Comparison of ENCODE assay signal across 13 cellular contexts in genomic region chr1:19232526-19232851, GRCh38. TPM values are rescaled to one million over a fixed set of nuclear protein-coding genes. Genes with fewer than 3 reads are reported as not detected.
DNase-seq lines count a peak whose midpoint lies in the region; ATAC-seq, FAIRE-seq and TF ChIP-seq lines count a peak whose summit lies in the region.
"Had no signal": no experiment of that assay in that cellular context is flagged by ENCODE, and none has a peak within 500 bp of the region (broad histone marks: within the 10 kb centered on the region; RNA-seq: fewer than 3 reads in every experiment).

No MANE protein-coding gene starts in this region.

- peak overlapping the region in 1 of 9 donors; percentile 31 for H3K27ac Mint-ChIP-seq in naive thymus-derived CD4-positive, alpha-beta T cell
- H3K27ac Mint-ChIP-seq: activated CD4-positive, alpha-beta memory T cell treated with anti-CD3 and anti-CD28 coated beads for 36 hours had no signal

- H3K36me3 Mint-ChIP-seq in naive thymus-derived CD4-positive, alpha-beta T cell = peaks cover 5 to 40% (median 15%) of the 10 kb centered on the region in 5 donors

- no peak overlapping the region for H3K4me3 ChIP-seq in adipocyte (ENCODE audit: low read length)
- H3K4me3 ChIP-seq in gastroesophageal sphincter = no peak overlapping the region
- no peak overlapping the region for H3K4me3 ChIP-seq in rectal smooth muscle tissue (ENCODE audit: low read length)
- no peak overlapping the region for H3K4me3 ChIP-seq in naive thymus-derived CD4-positive, alpha-beta T cell (ENCODE audit: low read length)
- H3K4me3 ChIP-seq: uterus had no signal

- H3K4me3 Mint-ChIP-seq in naive thymus-derived CD4-positive, alpha-beta T cell = no peak overlapping the region
- H3K4me3 Mint-ChIP-seq: activated CD4-positive, alpha-beta memory T cell treated with anti-CD3 and anti-CD28 coated beads for 36 hours; nephron had no signal

- no peak for TF ChIP-seq EP300 in gastroesophageal sphincter (IDR thresholded peaks at IDR 0.05)

- TF ChIP-seq POLR2A in gastroesophageal sphincter (IDR thresholded peaks at IDR 0.05) = no peak

- H3K9me3 ChIP-seq in adipocyte (ENCODE audit: control insufficient read depth, low read length) (no peaks in the 10 kb centered on the region), gastroesophageal sphincter (no peaks in the 10 kb centered on the region)
- H3K9me3 ChIP-seq in naive thymus-derived CD4-positive, alpha-beta T cell (ENCODE audit: control insufficient read depth in 2 of 3, low read length in 3 of 3) = no peaks in the 10 kb centered on the region
- H3K9me3 ChIP-seq: uterus had no signal

- ATAC-seq in gastroesophageal sphincter (peak; percentile 74), GM18517 (IDR thresholded peaks at IDR 0.05; ENCODE audit: unreplicated experiment) (no peak), HG02642 (IDR thresholded peaks at IDR 0.05; ENCODE audit: poor library complexity, unreplicated experiment) (no peak)
- no peak for ATAC-seq in naive thymus-derived CD4-positive, alpha-beta T cell

- H3K4me1 ChIP-seq in adipocyte (ENCODE audit: control insufficient read depth, insufficient read depth, low read length) (peaks cover 10% of the 10 kb centered on the region), gastroesophageal sphincter (peaks cover 2 to 34% (median 6%) of the 10 kb centered on the region in 3 donors), rectal smooth muscle tissue (ENCODE audit: control insufficient read depth, insufficient read depth, low read length) (peaks cover 20% of the 10 kb centered on the region)
- no peaks in the 10 kb centered on the region for H3K4me1 ChIP-seq in naive thymus-derived CD4-positive, alpha-beta T cell (ENCODE audit: control insufficient read depth in 2 of 2, insufficient read depth in 2 of 2, low read length in 2 of 2)
- H3K4me1 ChIP-seq: uterus had no signal

- H3K9ac ChIP-seq in adipocyte (ENCODE audit: low read length) (no peak overlapping the region), rectal smooth muscle tissue (ENCODE audit: low read length) (no peak overlapping the region)

- no peaks in the 10 kb centered on the region for H3K9me3 Mint-ChIP-seq in naive thymus-derived CD4-positive, alpha-beta T cell
- H3K9me3 Mint-ChIP-seq: activated CD4-positive, alpha-beta memory T cell treated with anti-CD3 and anti-CD28 coated beads for 36 hours; nephron had no signal

- DNase-seq in GM19239 (ENCODE audit: insufficient read length, low spot score) = no peak
- DNase-seq in adipocyte (ENCODE audit: low read depth) = peak; percentile 83
- DNase-seq in naive thymus-derived CD4-positive, alpha-beta T cell = no peak
- DNase-seq in activated CD8-positive, alpha-beta memory T cell treated with anti-CD3 and anti-CD28 coated beads, Interleukin-2, amount 50 U/mL, for 4 hours = no peak
- DNase-seq: activated CD4-positive, alpha-beta memory T cell treated with anti-CD3 and anti-CD28 coated beads for 36 hours; DMS153; NCI-H1417; uterus had no signal

- H3K27me3 ChIP-seq in adipocyte (replicated peaks; ENCODE audit: control insufficient read depth, insufficient read depth, low read length) (no peaks in the 10 kb centered on the region), gastroesophageal sphincter (no peaks in the 10 kb centered on the region), rectal smooth muscle tissue (ENCODE audit: control insufficient read depth, insufficient read depth, low read length) (no peaks in the 10 kb centered on the region)
- no peaks in the 10 kb centered on the region for H3K27me3 ChIP-seq in naive thymus-derived CD4-positive, alpha-beta T cell (ENCODE audit: control insufficient read depth in 2 of 2, insufficient read depth in 2 of 2, low read length in 2 of 2)
- H3K27me3 ChIP-seq: uterus had no signal

- POLR2A ChIA-PET in naive thymus-derived CD4-positive, alpha-beta T cell (lab: Charles Lee) = interaction anchor here (1.2 kb wide), 1 partner anchor 8 kb away, joined by 4 read pairs; no protein-coding TSS in a partner anchor

- intact Hi-C loops in naive thymus-derived CD4-positive, alpha-beta T cell (cut with micrococcal nuclease) = no loop called here

- CTCF ChIA-PET in naive thymus-derived CD4-positive, alpha-beta T cell (lab: Charles Lee) = interaction anchor here (1.0 kb wide), 1 partner anchor 10 kb away, joined by 3 read pairs; no protein-coding TSS in a partner anchor

- no peaks in the 10 kb centered on the region for H3K27me3 Mint-ChIP-seq in naive thymus-derived CD4-positive, alpha-beta T cell
- H3K27me3 Mint-ChIP-seq: activated CD4-positive, alpha-beta memory T cell treated with anti-CD3 and anti-CD28 coated beads for 36 hours had no signal

- H3K4me1 Mint-ChIP-seq in naive thymus-derived CD4-positive, alpha-beta T cell = peaks cover 0 to 1% (median 0%) of the 10 kb centered on the region in 7 donors
- H3K4me1 Mint-ChIP-seq: nephron had no signal

- FAIRE-seq in GM19239 (lab: Jason Lieb, UNC) = peak; percentile 61

- H3K27ac ChIP-seq in gastroesophageal sphincter = peak overlapping the region in 3 of 4 donors; percentile 74 to 78 (median 76)
- peak overlapping the region; percentile 71 for H3K27ac ChIP-seq in rectal smooth muscle tissue (ENCODE audit: low read depth, low read length)
- H3K27ac ChIP-seq in naive thymus-derived CD4-positive, alpha-beta T cell (ENCODE audit: low read depth, low read length) = no peak overlapping the region
- H3K27ac ChIP-seq: uterus had no signal

- H3K36me3 ChIP-seq in adipocyte (ENCODE audit: control insufficient read depth, insufficient read depth, low read length, severe bottlenecking) (peaks cover 83% of the 10 kb centered on the region), gastroesophageal sphincter (peaks cover 0 to 100% of the 10 kb centered on the region in 2 donors), rectal smooth muscle tissue (ENCODE audit: control insufficient read depth, insufficient read depth, low read length) (peaks cover 24% of the 10 kb centered on the region)
- H3K36me3 ChIP-seq in naive thymus-derived CD4-positive, alpha-beta T cell (ENCODE audit: control insufficient read depth in 2 of 3, insufficient read depth in 3 of 3, low read length in 3 of 3) = peaks cover 16 to 76% (median 17%) of the 10 kb centered on the region in 3 experiments
- H3K36me3 ChIP-seq: uterus had no signal

- peak in 3 of 4 experiments; percentile 24 to 33 (median 28) for TF ChIP-seq CTCF in gastroesophageal sphincter (IDR thresholded peaks at IDR 0.05)

RNA-seq across cellular contexts. Expression of gene EMC1, which starts 18.8 kb away (rescaled TPM):
- 10 to 100 TPM; 21.8 to 39.8 (median 30.6) TPM for total RNA-seq in gastroesophageal sphincter
- 10 to 100 TPM; 29.8 to 43.7 (median 37.1) TPM for total RNA-seq in naive thymus-derived CD4-positive, alpha-beta T cell
- polyA plus RNA-seq in naive thymus-derived CD4-positive, alpha-beta T cell = 10 to 100 TPM; 18.6 to 25.6 TPM

RNA-seq across cellular contexts. Expression of gene MRTO4, which starts 19.1 kb away (rescaled TPM):
- 10 to 100 TPM; 12.5 to 28.5 (median 19.7) TPM for total RNA-seq in gastroesophageal sphincter
- 10 to 100 TPM; 17.1 to 42.3 (median 22.4) TPM for total RNA-seq in naive thymus-derived CD4-positive, alpha-beta T cell
- polyA plus RNA-seq in naive thymus-derived CD4-positive, alpha-beta T cell = 10 to 100 TPM; 27.1 to 29.0 TPM

RNA-seq across cellular contexts. Expression of gene UBR4, which starts 22.4 kb away (rescaled TPM):
- total RNA-seq in gastroesophageal sphincter = 100 to 1,000 TPM in 3 of 4 donors, 10 to 100 TPM in 1; 79.3 to 200 (median 191) TPM
- 100 to 1,000 TPM; 120 to 174 (median 159) TPM for total RNA-seq in naive thymus-derived CD4-positive, alpha-beta T cell
- 10 to 100 TPM; 18.9 to 27.3 TPM for polyA plus RNA-seq in naive thymus-derived CD4-positive, alpha-beta T cell

RNA-seq across cellular contexts. Expression of gene AKR7A3, which starts 56.1 kb away (rescaled TPM):
- total RNA-seq in gastroesophageal sphincter = 1 to 10 TPM in 1 of 4 donors, under 1 TPM in 3; 0.27 to 1.6 (median 0.71) TPM
- total RNA-seq in naive thymus-derived CD4-positive, alpha-beta T cell = 1 to 10 TPM; 1.0 to 2.8 (median 1.2) TPM
- not detected for polyA plus RNA-seq in naive thymus-derived CD4-positive, alpha-beta T cell
